In genomic region chr1:154759196-154759595, GRCh38 we compare ENCODE assay signal across 14 cellular contexts.
DNase-seq lines count a peak whose midpoint lies in the region; FAIRE-seq and TF ChIP-seq lines count a peak whose summit lies in the region.
"Had no signal": no experiment of that assay in that cellular context is flagged by ENCODE, and none has a peak within 500 bp of the region (broad histone marks: within the 10 kb centered on the region; RNA-seq: fewer than 3 reads in every experiment).

No MANE protein-coding gene starts in this region.

- TF ChIP-seq EP300 in stomach (IDR thresholded peaks at IDR 0.05), result no peak

- peaks cover 0 to 37% (median 6%) of the 10 kb centered on the region in 3 donors for H3K27me3 ChIP-seq in stomach

- intact Hi-C loops in stomach (cut with DNase I; ENCODE audit: low total_unique reads), result no loop called here

- no peak overlapping the region for H3K4me3 ChIP-seq in stomach
- H3K4me3 ChIP-seq: suprapubic skin had no signal

- H3K36me3 ChIP-seq in stomach, result no peaks in the 10 kb centered on the region
- H3K36me3 ChIP-seq: neutrophil, suprapubic skin had no signal

- FAIRE-seq in frontal cortex (lab: Jason Lieb, UNC), result no peak
- FAIRE-seq: islet of Langerhans had no signal

- peak; percentile 10 for DNase-seq in activated gamma-delta T cell treated with Interleukin-2 at 50 U/mL for 16 hours
- no peak for DNase-seq in activated gamma-delta T cell (lab: John Stamatoyannopoulos, UW)
- DNase-seq in activated naive CD4-positive, alpha-beta T cell treated with Interleukin-2 at 50 U/mL for 16 hours, result peak; percentile 64
- peak; percentile 65 to 77 (median 74) for DNase-seq in stimulated activated CD4-positive, alpha-beta T cell treated with anti-CD3 and anti-CD28 coated beads, Interleukin-12 subunit alpha, Interleukin-12 subunit beta, amount 100 ng/mL, for 48 hours (ENCODE audit: low read depth in 2 of 3, low spot score in 1 of 3)
- peak; percentile 14 for DNase-seq in stomach
- DNase-seq in NCI-H510A treated with DMSO at 0.1 percent for 48 hours (lab: John Stamatoyannopoulos, UW), result no peak
- DNase-seq in inferior parietal cortex (ENCODE audit: extremely low spot score), result no peak
- no peak for DNase-seq in frontal cortex (ENCODE audit: low spot score in 2 of 2)
- DNase-seq: 8988T, GOT3, NCI-H524 had no signal

- H3K9me3 ChIP-seq in stomach, result no peaks in the 10 kb centered on the region
- H3K9me3 ChIP-seq: neutrophil, suprapubic skin had no signal

- TF ChIP-seq POLR2A in stomach (IDR thresholded peaks at IDR 0.05), result no peak

- no peak for TF ChIP-seq CTCF in stomach (IDR thresholded peaks at IDR 0.05)

- H3K27ac ChIP-seq in stomach, result no peak overlapping the region
- H3K27ac ChIP-seq: neutrophil, suprapubic skin had no signal

- peaks cover 0 to 17% (median 8%) of the 10 kb centered on the region in 4 donors for H3K4me1 ChIP-seq in stomach

- 63 to 73% (median 66%) methylated on average over 7 of the region's 7 CpGs for WGBS in stomach, 5 donors

Comparison
In these comparisons a context has a peak if more than half of its experiments do, and no peak if none do; other contexts are left out.
1. DNase-seq: peak in activated gamma-delta T cell treated with Interleukin-2 at 50 U/mL for 16 hours (single experiment), activated naive CD4-positive, alpha-beta T cell treated with Interleukin-2 at 50 U/mL for 16 hours (single experiment), stimulated activated CD4-positive, alpha-beta T cell treated with anti-CD3 and anti-CD28 coated beads, Interleukin-12 subunit alpha, Interleukin-12 subunit beta, amount 100 ng/mL, for 48 hours (3 of 3) and stomach (single experiment); none in activated gamma-delta T cell (single experiment), NCI-H510A treated with DMSO at 0.1 percent for 48 hours (single experiment), inferior parietal cortex (single experiment) and frontal cortex (0 of 2).